1 cellular context compared by ENCODE assay signal in the genomic region with DNA sequence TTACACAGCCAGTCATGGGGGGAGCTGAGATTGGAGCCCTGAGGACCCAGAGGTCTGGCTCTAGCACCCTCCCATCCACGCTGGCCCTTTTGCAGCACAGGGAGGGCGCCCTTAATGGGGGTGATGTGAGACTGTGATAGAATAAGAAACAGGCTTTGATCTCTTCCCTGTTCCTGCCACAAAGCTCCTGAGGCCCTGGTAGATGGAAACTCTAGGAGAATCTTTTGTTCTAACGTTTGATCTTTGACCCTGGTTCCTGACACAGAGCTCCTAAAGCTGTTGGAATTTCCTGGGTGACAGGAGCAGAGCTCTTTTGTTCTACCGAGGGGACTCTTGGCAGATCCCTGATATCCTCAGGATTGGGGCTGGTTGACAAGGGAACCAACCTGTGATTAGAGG.
TF ChIP-seq lines count a peak whose summit lies in the region.

No MANE protein-coding gene starts in this region.

TF ChIP-seq in HepG2, 621 proteins besides CTCF, POLR2A, EP300 and RAD21 (continued from another document):
- TF ChIP-seq ZBTB26 (CRISPR knock-in tag; IDR thresholded peaks at IDR 0.05; ENCODE audit: borderline replicate concordance) (no peak), CENPX (CRISPR knock-in tag; IDR thresholded peaks at IDR 0.05) (no peak), HNF4G (IDR thresholded peaks at IDR 0.05; ENCODE audit: borderline replicate concordance, low read depth, low read length) (peak; percentile 60), HNF4G (CRISPR knock-in tag; IDR thresholded peaks at IDR 0.05; ENCODE audit: borderline replicate concordance, low read depth) (no peak), ONECUT2 (CRISPR knock-in tag; IDR thresholded peaks at IDR 0.05) (no peak), GFI1 (CRISPR knock-in tag; IDR thresholded peaks at IDR 0.05; ENCODE audit: borderline replicate concordance) (peak; percentile 24; the same call in 1 of the 2 replicates), FOXC1 (CRISPR knock-in tag; IDR thresholded peaks at IDR 0.05; ENCODE audit: borderline replicate concordance) (no peak), GABPB1 (CRISPR knock-in tag; IDR thresholded peaks at IDR 0.05) (no peak), ZNF543 (CRISPR knock-in tag; IDR thresholded peaks at IDR 0.05) (0 out of 2 replicates have a peak, but pooled peaks have one; percentile 24), ZNF652 (CRISPR knock-in tag; IDR thresholded peaks at IDR 0.05; ENCODE audit: borderline replicate concordance, low read depth) (no peak), RXRB (CRISPR knock-in tag; IDR thresholded peaks at IDR 0.05; ENCODE audit: borderline replicate concordance) (0 out of 2 replicates have a peak, but pooled peaks have one; percentile 9), TEAD3 (CRISPR knock-in tag; optimal IDR thresholded peaks at IDR 0.05; ENCODE audit: borderline replicate concordance) (peak; percentile 72), ZC3H4 (CRISPR knock-in tag; IDR thresholded peaks at IDR 0.05; ENCODE audit: borderline replicate concordance) (no peak), ZBTB7B (CRISPR knock-in tag; IDR thresholded peaks at IDR 0.05) (peak; percentile 38; the same call in 1 of the 2 replicates), SOX13 (IDR thresholded peaks at IDR 0.05) (peak; percentile 92), SOX13 (CRISPR knock-in tag; conservative IDR thresholded peaks at IDR 0.05 in 1 of 2, IDR thresholded peaks at IDR 0.05 in 1 of 2) (peak in 1 of 2 experiments; percentile 97; a peak in 2 of 4 replicates), STAG1 (CRISPR knock-in tag; IDR thresholded peaks at IDR 0.05) (no peak), NR3C1 (CRISPR knock-in tag; IDR thresholded peaks at IDR 0.05) (no peak), ZNF121 (CRISPR knock-in tag; IDR thresholded peaks at IDR 0.05) (no peak), SOX6 (IDR thresholded peaks at IDR 0.05) (no peak), SOX6 (CRISPR knock-in tag; IDR thresholded peaks at IDR 0.05) (peak; percentile 95), NR2F1 (CRISPR knock-in tag; IDR thresholded peaks at IDR 0.05) (peak; percentile 10 to 58; a peak in 2 of 4 replicates), NR2C2 (CRISPR knock-in tag; IDR thresholded peaks at IDR 0.05; ENCODE audit: borderline replicate concordance) (0 out of 2 replicates have a peak, but pooled peaks have one; percentile 12), ZNF432 (CRISPR knock-in tag; IDR thresholded peaks at IDR 0.05; ENCODE audit: borderline replicate concordance) (no peak), ZNF143 (CRISPR knock-in tag; IDR thresholded peaks at IDR 0.05) (no peak), GATAD2A (CRISPR knock-in tag; IDR thresholded peaks at IDR 0.05) (peak; percentile 65)
TF ChIP-seq in HepG2: peak in this region for 40.
